1 cellular context compared by ENCODE assay signal in genomic region chr1:43360616-43361015, GRCh38.
TF ChIP-seq lines count a peak whose summit lies in the region.

No MANE protein-coding gene starts in this region.

TF ChIP-seq in K562, 482 proteins besides CTCF, POLR2A, EP300 and RAD21 (continued from another document and continues in another):
- TF ChIP-seq MGA (IDR thresholded peaks at IDR 0.05) (no peak), STAT5A (IDR thresholded peaks at IDR 0.05; ENCODE audit: borderline replicate concordance, low read length) (no peak), GTF2A2 (tag; IDR thresholded peaks at IDR 0.05) (no peak), HDAC3 (IDR thresholded peaks at IDR 0.05; ENCODE audit: borderline replicate concordance, partially characterized antibody) (no peak), IRF2 (CRISPR knock-in tag; IDR thresholded peaks at IDR 0.05) (no peak), MCM2 (IDR thresholded peaks at IDR 0.05; ENCODE audit: low read depth) (no peak), RBM17 (IDR thresholded peaks at IDR 0.05; ENCODE audit: borderline replicate concordance, low read depth, low read length) (no peak), EGR1 (conservative IDR thresholded peaks at IDR 0.05) (0 out of 2 replicates have a peak, but pooled peaks have one; percentile 12), ZNF764 (CRISPR knock-in tag; IDR thresholded peaks at IDR 0.05; ENCODE audit: low read depth) (no peak), ZBTB9 (CRISPR knock-in tag; IDR thresholded peaks at IDR 0.05) (no peak), ZBTB8A (IDR thresholded peaks at IDR 0.05; ENCODE audit: partially characterized antibody) (no peak), MECOM (CRISPR knock-in tag; IDR thresholded peaks at IDR 0.05) (no peak), HCFC1 (IDR thresholded peaks at IDR 0.05; ENCODE audit: low read depth, low read length) (no peak), RBFOX2 (IDR thresholded peaks at IDR 0.05; ENCODE audit: low read depth, low read length) (peak; percentile 67), SAP30 (IDR thresholded peaks at IDR 0.05; ENCODE audit: borderline replicate concordance, insufficient read depth, low read depth, low read length, poor library complexity, severe bottlenecking) (no peak), ZNF3 (CRISPR knock-in tag; IDR thresholded peaks at IDR 0.05) (no peak), LCOR (CRISPR knock-in tag; IDR thresholded peaks at IDR 0.05) (no peak), ZC3H8 (IDR thresholded peaks at IDR 0.05) (no peak), CEBPZ (IDR thresholded peaks at IDR 0.05; ENCODE audit: borderline replicate concordance, low read depth, low read length) (no peak), ZKSCAN1 (IDR thresholded peaks at IDR 0.05; ENCODE audit: low read depth, low read length) (peak; percentile 16; the same call in 1 of the 2 replicates), ZNF584 (CRISPR knock-in tag; IDR thresholded peaks at IDR 0.05; ENCODE audit: low read depth) (no peak), TCF3 (CRISPR knock-in tag; IDR thresholded peaks at IDR 0.05) (peak; percentile 56), L3MBTL2 (IDR thresholded peaks at IDR 0.05) (no peak), BRCA1 (IDR thresholded peaks at IDR 0.05) (no peak), BRCA1 (CRISPR knock-in tag; IDR thresholded peaks at IDR 0.05) (no peak), HNRNPUL1 (IDR thresholded peaks at IDR 0.05; ENCODE audit: low read length) (no peak), CEBPG (CRISPR knock-in tag; IDR thresholded peaks at IDR 0.05) (no peak), CEBPG (tag; conservative IDR thresholded peaks at IDR 0.05 in 1 of 2, IDR thresholded peaks at IDR 0.05 in 1 of 2) (no peak), ATF7 (IDR thresholded peaks at IDR 0.05) (no peak), CBFA2T3 (IDR thresholded peaks at IDR 0.05) (peak; percentile 52), PYGO2 (tag; IDR thresholded peaks at IDR 0.05) (no peak), HEY1 (CRISPR knock-in tag; IDR thresholded peaks at IDR 0.05; ENCODE audit: borderline replicate concordance) (no peak), DPF2 (IDR thresholded peaks at IDR 0.05) (0 out of 2 replicates have a peak, but pooled peaks have one; percentile 11), POLR2B (IDR thresholded peaks at IDR 0.05; ENCODE audit: low read depth, partially characterized antibody) (no peak), CHD2 (IDR thresholded peaks at IDR 0.05; ENCODE audit: low read depth, low read length) (no peak), JUN (IDR thresholded peaks at IDR 0.05; ENCODE audit: borderline replicate concordance, low read depth, low read length) (no peak), JUN (CRISPR knock-in tag; IDR thresholded peaks at IDR 0.05; ENCODE audit: borderline replicate concordance) (no peak), HNRNPH1 (optimal IDR thresholded peaks at IDR 0.05; ENCODE audit: low read depth, low read length) (no peak), CREM (IDR thresholded peaks at IDR 0.05; ENCODE audit: low read depth) (no peak), MAX (CRISPR knock-in tag; IDR thresholded peaks at IDR 0.05) (peak; percentile 69), HOMEZ (CRISPR knock-in tag; IDR thresholded peaks at IDR 0.05) (no peak), FOS (IDR thresholded peaks at IDR 0.05; ENCODE audit: extremely low read depth, insufficient read length) (no peak), FOXA3 (CRISPR knock-in tag; conservative IDR thresholded peaks at IDR 0.05 in 1 of 2, IDR thresholded peaks at IDR 0.05 in 1 of 2) (no peak), TSC22D4 (tag; IDR thresholded peaks at IDR 0.05) (no peak), IRF9 (tag; IDR thresholded peaks at IDR 0.05) (no peak), RBM34 (IDR thresholded peaks at IDR 0.05; ENCODE audit: borderline replicate concordance, insufficient read depth, low read length) (no peak), TRIM25 (IDR thresholded peaks at IDR 0.05; ENCODE audit: borderline replicate concordance) (no peak), CBFB (CRISPR knock-in tag; IDR thresholded peaks at IDR 0.05) (no peak), ASH1L (IDR thresholded peaks at IDR 0.05; ENCODE audit: borderline replicate concordance, low read depth, partially characterized antibody) (no peak)
